8 cellular contexts compared by ENCODE assay signal in genomic region chr5:129903466-129904101, GRCh38. TPM values are rescaled to one million over a fixed set of nuclear protein-coding genes. Genes with fewer than 3 reads are reported as not detected.
DNase-seq lines count a peak whose midpoint lies in the region; ATAC-seq, FAIRE-seq and TF ChIP-seq lines count a peak whose summit lies in the region.

No MANE protein-coding gene starts in this region.

- H3K27me3 Mint-ChIP-seq in T-helper 17 cell = peaks cover 52% of the 10 kb centered on the region

- H3K27ac ChIP-seq in rectal smooth muscle tissue (ENCODE audit: low read depth, low read length) = no peak overlapping the region

- peaks cover 10% of the 10 kb centered on the region for H3K27me3 ChIP-seq in rectal smooth muscle tissue (ENCODE audit: control insufficient read depth, insufficient read depth, low read length)

- H3K4me3 ChIP-seq in rectal smooth muscle tissue (ENCODE audit: low read length) = peak overlapping the region; percentile 80

- H3K4me1 ChIP-seq in rectal smooth muscle tissue (ENCODE audit: control insufficient read depth, insufficient read depth, low read length) = peaks cover 7% of the 10 kb centered on the region

- TF ChIP-seq POLR2A in GM18505 (IDR thresholded peaks at IDR 0.05; ENCODE audit: borderline replicate concordance, extremely low read depth, insufficient read depth, insufficient read length) = no peak

- ATAC-seq in GM18505 (IDR thresholded peaks at IDR 0.05; ENCODE audit: unreplicated experiment) = peak; percentile 3
- peak; percentile 23 for ATAC-seq in T-helper 17 cell
- peak; percentile 54 for ATAC-seq in Right ventricle myocardium inferior

- no peak for FAIRE-seq in frontal cortex (lab: Jason Lieb, UNC)

- no peaks in the 10 kb centered on the region for H3K36me3 ChIP-seq in rectal smooth muscle tissue (ENCODE audit: control insufficient read depth, insufficient read depth, low read length)

- no peak for DNase-seq in T-helper 17 cell
- no peak for DNase-seq in Right ventricle myocardium inferior (ENCODE audit: missing footprints)
- DNase-seq in NCI-H748 (lab: John Stamatoyannopoulos, UW; ENCODE audit: unreplicated experiment) = no peak
- DNase-seq in frontal cortex (ENCODE audit: low spot score in 2 of 2) = no peak
- DNase-seq in NCI-H226 = no peak
- DNase-seq in globus pallidus (ENCODE audit: low spot score) = no peak

- peaks cover 3% of the 10 kb centered on the region for H3K36me3 Mint-ChIP-seq in T-helper 17 cell (ENCODE audit: low read depth)

- H3K4me1 Mint-ChIP-seq in T-helper 17 cell = peaks cover 13% of the 10 kb centered on the region

- H3K9me3 ChIP-seq in T-helper 17 cell (ENCODE audit: control insufficient read depth, low read length, poor library complexity, severe bottlenecking) = no peaks in the 10 kb centered on the region

- no peak overlapping the region for H3K27ac Mint-ChIP-seq in T-helper 17 cell

- peak overlapping the region; percentile 88 for H3K4me3 Mint-ChIP-seq in T-helper 17 cell

- intact Hi-C loops in Right ventricle myocardium inferior (cut with DNase I) = loop anchor here (10.0 kb wide), 2 partner anchors 241 to 1511 kb away; no protein-coding TSS in a partner anchor

- no peak overlapping the region for H3K9ac ChIP-seq in rectal smooth muscle tissue (ENCODE audit: low read length)

RNA-seq across cellular contexts. Expression of gene CHSY3, which starts 0.7 kb away (rescaled TPM):
- total RNA-seq in T-helper 17 cell (not detected), Right ventricle myocardium inferior (0.57 TPM), frontal cortex (31.4 TPM)

Comparison
In these comparisons a context has a peak if more than half of its experiments do, and no peak if none do; other contexts are left out.
1. ATAC-seq: peak in every context shown above with its lines; median percentile 54 in Right ventricle myocardium inferior; 23 in T-helper 17 cell; 3 in GM18505.
2. RNA of gene CHSY3, which starts 0.7 kb away (total RNA-seq): 31.4 TPM in frontal cortex (single experiment); 0.57 TPM in Right ventricle myocardium inferior (single experiment) and not detected in T-helper 17 cell; every median in the first group is over 10 times any median in the second.